ENCODE assay signal across 1 cellular context in genomic region chr6:166361080-166361429, GRCh38.
TF ChIP-seq lines count a peak whose summit lies in the region.

No MANE protein-coding gene starts in this region.

TF ChIP-seq in HepG2, 621 proteins besides CTCF, POLR2A, EP300 and RAD21 (continued from another document and continues in another):
- TF ChIP-seq, protein P1, sequence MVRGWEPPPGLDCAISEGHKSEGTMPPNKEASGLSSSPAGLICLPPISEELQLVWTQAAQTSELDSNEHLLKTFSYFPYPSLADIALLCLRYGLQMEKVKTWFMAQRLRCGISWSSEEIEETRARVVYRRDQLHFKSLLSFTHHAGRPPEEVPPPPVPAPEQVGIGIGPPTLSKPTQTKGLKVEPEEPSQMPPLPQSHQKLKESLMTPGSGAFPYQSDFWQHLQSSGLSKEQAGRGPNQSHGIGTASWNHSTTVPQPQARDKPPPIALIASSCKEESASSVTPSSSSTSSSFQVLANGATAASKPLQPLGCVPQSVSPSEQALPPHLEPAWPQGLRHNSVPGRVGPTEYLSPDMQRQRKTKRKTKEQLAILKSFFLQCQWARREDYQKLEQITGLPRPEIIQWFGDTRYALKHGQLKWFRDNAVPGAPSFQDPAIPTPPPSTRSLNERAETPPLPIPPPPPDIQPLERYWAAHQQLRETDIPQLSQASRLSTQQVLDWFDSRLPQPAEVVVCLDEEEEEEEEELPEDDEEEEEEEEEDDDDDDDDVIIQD (CRISPR knock-in tag; IDR thresholded peaks at IDR 0.05; ENCODE audit: low read depth): peak; percentile 97
- TF ChIP-seq ZNF20 (CRISPR knock-in tag; IDR thresholded peaks at IDR 0.05) (0 out of 2 replicates have a peak, but pooled peaks have one; percentile 44), CEBPG (CRISPR knock-in tag; IDR thresholded peaks at IDR 0.05) (peak; percentile 96), MED8 (CRISPR knock-in tag; IDR thresholded peaks at IDR 0.05; ENCODE audit: insufficient replicate concordance) (peak; percentile 41), NR3C1 (CRISPR knock-in tag; IDR thresholded peaks at IDR 0.05) (no peak), ETV6 (CRISPR knock-in tag; conservative IDR thresholded peaks at IDR 0.05) (peak; percentile 68; the same call in 1 of the 2 replicates), ISX (CRISPR knock-in tag; conservative IDR thresholded peaks at IDR 0.05) (0 out of 2 replicates have a peak, but pooled peaks have one; percentile 73), FOXP1 (IDR thresholded peaks at IDR 0.05) (peak; percentile 68), FOXP1 (CRISPR knock-in tag; IDR thresholded peaks at IDR 0.05) (peak; percentile 92), BHLHE40 (IDR thresholded peaks at IDR 0.05; ENCODE audit: low read length) (peak; percentile 77), PRMT3 (CRISPR knock-in tag; IDR thresholded peaks at IDR 0.05; ENCODE audit: borderline replicate concordance, low read depth) (peak; percentile 65; the same call in 1 of the 2 replicates), SMAD1 (CRISPR knock-in tag; IDR thresholded peaks at IDR 0.05; ENCODE audit: borderline replicate concordance, low read depth) (no peak), KLF13 (CRISPR knock-in tag; IDR thresholded peaks at IDR 0.05) (no peak), MYC (CRISPR knock-in tag; IDR thresholded peaks at IDR 0.05; ENCODE audit: borderline replicate concordance) (peak; percentile 97), FOXJ3 (CRISPR knock-in tag; IDR thresholded peaks at IDR 0.05; ENCODE audit: borderline replicate concordance) (peak; percentile 99), CENPT (CRISPR knock-in tag; IDR thresholded peaks at IDR 0.05; ENCODE audit: low read depth) (no peak), AFF4 (CRISPR knock-in tag; IDR thresholded peaks at IDR 0.05) (0 out of 2 replicates have a peak, but pooled peaks have one; percentile 29), RBAK (CRISPR knock-in tag; IDR thresholded peaks at IDR 0.05) (peak; percentile 79; the same call in 1 of the 2 replicates), RARG (CRISPR knock-in tag; IDR thresholded peaks at IDR 0.05; ENCODE audit: low read depth) (no peak), KLF15 (CRISPR knock-in tag; IDR thresholded peaks at IDR 0.05; ENCODE audit: borderline replicate concordance) (no peak), MIXL1 (CRISPR knock-in tag; IDR thresholded peaks at IDR 0.05) (peak; percentile 97), HNRNPH1 (optimal IDR thresholded peaks at IDR 0.05; ENCODE audit: low read depth, low read length) (no peak), KAT7 (CRISPR knock-in tag; IDR thresholded peaks at IDR 0.05; ENCODE audit: borderline replicate concordance) (peak; percentile 92; the same call in 1 of the 2 replicates), DNMT1 (CRISPR knock-in tag; IDR thresholded peaks at IDR 0.05) (no peak), ZFY (CRISPR knock-in tag; IDR thresholded peaks at IDR 0.05) (peak; percentile 48), XRCC5 (optimal IDR thresholded peaks at IDR 0.05; ENCODE audit: low read length) (no peak), ZNF589 (CRISPR knock-in tag; conservative IDR thresholded peaks at IDR 0.05) (peak; percentile 98), CSRNP2 (CRISPR knock-in tag; conservative IDR thresholded peaks at IDR 0.05; ENCODE audit: low read depth) (no peak), ZNF746 (CRISPR knock-in tag; IDR thresholded peaks at IDR 0.05) (no peak), GATA4 (IDR thresholded peaks at IDR 0.05; ENCODE audit: borderline replicate concordance, low read depth) (peak; percentile 62; the same call in 1 of the 2 replicates), ZIK1 (CRISPR knock-in tag; IDR thresholded peaks at IDR 0.05; ENCODE audit: borderline replicate concordance, low read depth) (peak; percentile 85; the same call in 1 of the 2 replicates), NONO (IDR thresholded peaks at IDR 0.05) (no peak), NONO (CRISPR knock-in tag; conservative IDR thresholded peaks at IDR 0.05) (peak; percentile 94), NCOA5 (CRISPR knock-in tag; IDR thresholded peaks at IDR 0.05) (no peak), JUNB (CRISPR knock-in tag; IDR thresholded peaks at IDR 0.05; ENCODE audit: borderline replicate concordance) (peak; percentile 81; the same call in 1 of the 2 replicates), ZNF777 (CRISPR knock-in tag; IDR thresholded peaks at IDR 0.05) (0 out of 2 replicates have a peak, but pooled peaks have one; percentile 43), ZFP1 (CRISPR knock-in tag; IDR thresholded peaks at IDR 0.05) (peak; percentile 96), HNRNPK (IDR thresholded peaks at IDR 0.05; ENCODE audit: low read depth, low read length, poor library complexity, severe bottlenecking) (no peak), PCBP2 (optimal IDR thresholded peaks at IDR 0.05; ENCODE audit: low read depth, low read length, poor library complexity, severe bottlenecking) (no peak), ZBTB8A (CRISPR knock-in tag; IDR thresholded peaks at IDR 0.05; ENCODE audit: borderline replicate concordance, low read depth) (no peak), ZNF224 (CRISPR knock-in tag; IDR thresholded peaks at IDR 0.05) (peak; percentile 87; the same call in 1 of the 2 replicates), FLYWCH1 (CRISPR knock-in tag; IDR thresholded peaks at IDR 0.05) (0 out of 2 replicates have a peak, but pooled peaks have one; percentile 3), ZNF430 (CRISPR knock-in tag; IDR thresholded peaks at IDR 0.05) (peak; percentile 80; the same call in 1 of the 2 replicates), CBX1 (IDR thresholded peaks at IDR 0.05; ENCODE audit: low read depth) (peak; percentile 73), MXD4 (CRISPR knock-in tag; IDR thresholded peaks at IDR 0.05) (peak; percentile 99), ZBTB25 (CRISPR knock-in tag; IDR thresholded peaks at IDR 0.05) (peak; percentile 94), ZNF354B (CRISPR knock-in tag; IDR thresholded peaks at IDR 0.05) (no peak), MED1 (CRISPR knock-in tag; IDR thresholded peaks at IDR 0.05) (peak; percentile 99), DDIT3 (CRISPR knock-in tag; IDR thresholded peaks at IDR 0.05) (peak; percentile 70; the same call in 1 of the 2 replicates), ZNF878 (CRISPR knock-in tag; IDR thresholded peaks at IDR 0.05) (peak; percentile 99), FOSL2 (CRISPR knock-in tag; IDR thresholded peaks at IDR 0.05) (peak; percentile 93)
- TF ChIP-seq, protein P2, sequence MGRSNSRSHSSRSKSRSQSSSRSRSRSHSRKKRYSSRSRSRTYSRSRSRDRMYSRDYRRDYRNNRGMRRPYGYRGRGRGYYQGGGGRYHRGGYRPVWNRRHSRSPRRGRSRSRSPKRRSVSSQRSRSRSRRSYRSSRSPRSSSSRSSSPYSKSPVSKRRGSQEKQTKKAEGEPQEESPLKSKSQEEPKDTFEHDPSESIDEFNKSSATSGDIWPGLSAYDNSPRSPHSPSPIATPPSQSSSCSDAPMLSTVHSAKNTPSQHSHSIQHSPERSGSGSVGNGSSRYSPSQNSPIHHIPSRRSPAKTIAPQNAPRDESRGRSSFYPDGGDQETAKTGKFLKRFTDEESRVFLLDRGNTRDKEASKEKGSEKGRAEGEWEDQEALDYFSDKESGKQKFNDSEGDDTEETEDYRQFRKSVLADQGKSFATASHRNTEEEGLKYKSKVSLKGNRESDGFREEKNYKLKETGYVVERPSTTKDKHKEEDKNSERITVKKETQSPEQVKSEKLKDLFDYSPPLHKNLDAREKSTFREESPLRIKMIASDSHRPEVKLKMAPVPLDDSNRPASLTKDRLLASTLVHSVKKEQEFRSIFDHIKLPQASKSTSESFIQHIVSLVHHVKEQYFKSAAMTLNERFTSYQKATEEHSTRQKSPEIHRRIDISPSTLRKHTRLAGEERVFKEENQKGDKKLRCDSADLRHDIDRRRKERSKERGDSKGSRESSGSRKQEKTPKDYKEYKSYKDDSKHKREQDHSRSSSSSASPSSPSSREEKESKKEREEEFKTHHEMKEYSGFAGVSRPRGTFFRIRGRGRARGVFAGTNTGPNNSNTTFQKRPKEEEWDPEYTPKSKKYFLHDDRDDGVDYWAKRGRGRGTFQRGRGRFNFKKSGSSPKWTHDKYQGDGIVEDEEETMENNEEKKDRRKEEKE (IDR thresholded peaks at IDR 0.05): no peak
- TF ChIP-seq, protein P3, sequence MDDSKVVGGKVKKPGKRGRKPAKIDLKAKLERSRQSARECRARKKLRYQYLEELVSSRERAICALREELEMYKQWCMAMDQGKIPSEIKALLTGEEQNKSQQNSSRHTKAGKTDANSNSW (CRISPR knock-in tag; IDR thresholded peaks at IDR 0.05; ENCODE audit: borderline replicate concordance): 0 out of 2 replicates have a peak, but pooled peaks have one; percentile 52
- TF ChIP-seq, protein P4, sequence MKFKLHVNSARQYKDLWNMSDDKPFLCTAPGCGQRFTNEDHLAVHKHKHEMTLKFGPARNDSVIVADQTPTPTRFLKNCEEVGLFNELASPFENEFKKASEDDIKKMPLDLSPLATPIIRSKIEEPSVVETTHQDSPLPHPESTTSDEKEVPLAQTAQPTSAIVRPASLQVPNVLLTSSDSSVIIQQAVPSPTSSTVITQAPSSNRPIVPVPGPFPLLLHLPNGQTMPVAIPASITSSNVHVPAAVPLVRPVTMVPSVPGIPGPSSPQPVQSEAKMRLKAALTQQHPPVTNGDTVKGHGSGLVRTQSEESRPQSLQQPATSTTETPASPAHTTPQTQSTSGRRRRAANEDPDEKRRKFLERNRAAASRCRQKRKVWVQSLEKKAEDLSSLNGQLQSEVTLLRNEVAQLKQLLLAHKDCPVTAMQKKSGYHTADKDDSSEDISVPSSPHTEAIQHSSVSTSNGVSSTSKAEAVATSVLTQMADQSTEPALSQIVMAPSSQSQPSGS (CRISPR knock-in tag; IDR thresholded peaks at IDR 0.05): peak; percentile 95
- TF ChIP-seq, protein P5, sequence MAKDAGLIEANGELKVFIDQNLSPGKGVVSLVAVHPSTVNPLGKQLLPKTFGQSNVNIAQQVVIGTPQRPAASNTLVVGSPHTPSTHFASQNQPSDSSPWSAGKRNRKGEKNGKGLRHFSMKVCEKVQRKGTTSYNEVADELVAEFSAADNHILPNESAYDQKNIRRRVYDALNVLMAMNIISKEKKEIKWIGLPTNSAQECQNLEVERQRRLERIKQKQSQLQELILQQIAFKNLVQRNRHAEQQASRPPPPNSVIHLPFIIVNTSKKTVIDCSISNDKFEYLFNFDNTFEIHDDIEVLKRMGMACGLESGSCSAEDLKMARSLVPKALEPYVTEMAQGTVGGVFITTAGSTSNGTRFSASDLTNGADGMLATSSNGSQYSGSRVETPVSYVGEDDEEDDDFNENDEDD (CRISPR knock-in tag; IDR thresholded peaks at IDR 0.05; ENCODE audit: borderline replicate concordance): peak; percentile 79; the same call in 1 of the 2 replicates
- TF ChIP-seq, protein P6, sequence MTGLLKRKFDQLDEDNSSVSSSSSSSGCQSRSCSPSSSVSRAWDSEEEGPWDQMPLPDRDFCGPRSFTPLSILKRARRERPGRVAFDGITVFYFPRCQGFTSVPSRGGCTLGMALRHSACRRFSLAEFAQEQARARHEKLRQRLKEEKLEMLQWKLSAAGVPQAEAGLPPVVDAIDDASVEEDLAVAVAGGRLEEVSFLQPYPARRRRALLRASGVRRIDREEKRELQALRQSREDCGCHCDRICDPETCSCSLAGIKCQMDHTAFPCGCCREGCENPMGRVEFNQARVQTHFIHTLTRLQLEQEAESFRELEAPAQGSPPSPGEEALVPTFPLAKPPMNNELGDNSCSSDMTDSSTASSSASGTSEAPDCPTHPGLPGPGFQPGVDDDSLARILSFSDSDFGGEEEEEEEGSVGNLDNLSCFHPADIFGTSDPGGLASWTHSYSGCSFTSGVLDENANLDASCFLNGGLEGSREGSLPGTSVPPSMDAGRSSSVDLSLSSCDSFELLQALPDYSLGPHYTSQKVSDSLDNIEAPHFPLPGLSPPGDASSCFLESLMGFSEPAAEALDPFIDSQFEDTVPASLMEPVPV (CRISPR knock-in tag; IDR thresholded peaks at IDR 0.05): peak; percentile 83; the same call in 1 of the 2 replicates
